ENCODE assay signal across 36 cellular contexts in the genomic region with DNA sequence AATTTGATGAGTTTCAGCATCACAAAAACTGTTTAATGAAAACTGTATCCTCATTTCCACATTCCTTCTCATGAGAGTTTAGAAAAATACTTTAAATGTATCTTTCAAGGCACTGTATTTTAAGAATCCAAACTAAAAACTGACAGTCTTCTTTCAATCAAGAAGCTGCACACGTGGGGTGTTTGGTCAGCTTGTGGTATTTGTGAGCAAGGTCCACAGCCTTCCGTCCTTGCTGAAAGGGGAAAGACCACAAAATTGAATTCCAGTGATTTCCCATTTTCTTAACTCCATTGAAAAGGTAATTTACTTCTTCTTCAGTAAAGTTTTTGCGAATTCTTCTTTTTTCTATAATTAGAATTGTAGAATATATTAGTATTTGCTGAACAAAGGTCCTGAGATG. TPM values are rescaled to one million over a fixed set of nuclear protein-coding genes. Genes with fewer than 3 reads are reported as not detected.
"Had no signal": no experiment of that assay in that cellular context is flagged by ENCODE, and none has a peak within 500 bp of the region (broad histone marks: within the 10 kb centered on the region; RNA-seq: fewer than 3 reads in every experiment).

No MANE protein-coding gene starts in this region.

- H3K4me3 ChIP-seq: MG63 had no signal

- DNase-seq: Karpas-422, Kasumi-1, MG63, MM.1S, MV-4-11, NCI-H1048, NCI-H1092, NCI-H1092 treated with DMSO at 0.1 percent for 48 hours, NCI-H1105, NCI-H1105 treated with DMSO at 0.1 percent for 48 hours, NCI-H1417, NCI-H1417 treated with DMSO at 0.1 percent for 48 hours, NCI-H1436, NCI-H1436 treated with DMSO at 0.1 percent for 48 hours, NCI-H146, NCI-H1694, NCI-H1694 treated with DMSO at 0.1 percent for 48 hours, NCI-H187, NCI-H187 treated with DMSO at 0.1 percent for 48 hours, NCI-H1930, NCI-H2029, NCI-H2029 treated with DMSO at 0.1 percent for 48 hours, NCI-H2081, NCI-H2081 treated with DMSO at 0.1 percent for 48 hours, NCI-H2107, NCI-H2171, NCI-H2171 treated with DMSO at 0.1 percent for 48 hours, NCI-H2227 treated with DMSO at 0.1 percent for 48 hours, NCI-H226, NCI-H345, NCI-H446, NCI-H446 treated with DMSO at 0.1 percent for 48 hours, NCI-H510A, NCI-H510A treated with DMSO at 0.1 percent for 48 hours had no signal

- H3K9me3 ChIP-seq: MG63 had no signal

RNA-seq across cellular contexts. Expression of a gene that starts 46.6 kb away (rescaled TPM):
- total RNA-seq: LHCN-M2, M059J had no signal
